8 cellular contexts compared by ENCODE assay signal in genomic region chr15:38817427-38818155, GRCh38.
DNase-seq lines count a peak whose midpoint lies in the region; ATAC-seq and TF ChIP-seq lines count a peak whose summit lies in the region.

No MANE protein-coding gene starts in this region.

- TF ChIP-seq EP300 in suprapubic skin (IDR thresholded peaks at IDR 0.05), result no peak

- TF ChIP-seq CTCF in Peyer's patch (IDR thresholded peaks at IDR 0.05) (peak; percentile 58 to 99 (median 97)), suprapubic skin (IDR thresholded peaks at IDR 0.05) (peak; percentile 95 to 98)

- H3K9me3 ChIP-seq in Peyer's patch (no peaks in the 10 kb centered on the region), suprapubic skin (no peaks in the 10 kb centered on the region)

- DNase-seq in DMS53 (lab: John Stamatoyannopoulos, UW) (peak; percentile 87), HK-2 (ENCODE audit: unreplicated experiment) (peak; percentile 93), Peyer's patch (peak; percentile 57 to 93 (median 91)), fibroblast of the conjunctiva (ENCODE audit: low read depth) (peak; percentile 32), occipital lobe (lab: John Stamatoyannopoulos, UW) (peak; percentile 53), suprapubic skin (ENCODE audit: low spot score in 2 of 2) (peak; percentile 87 to 89)
- peak; percentile 65 to 81 for DNase-seq in activated T-helper 1 cell treated with anti-CD3 and anti-CD28 coated beads, Interleukin-2, amount 50 U/mL, for 16 hours (ENCODE audit: low read depth in 1 of 2, low spot score in 1 of 2)

- H3K27ac ChIP-seq in Peyer's patch (no peak overlapping the region), suprapubic skin (no peak overlapping the region)

- ATAC-seq in GM21367 (IDR thresholded peaks at IDR 0.05; ENCODE audit: unreplicated experiment), result peak; percentile 97

- H3K4me1 ChIP-seq in Peyer's patch (no peaks in the 10 kb centered on the region), suprapubic skin (peaks cover 7% of the 10 kb centered on the region)

- H3K36me3 ChIP-seq in Peyer's patch (no peaks in the 10 kb centered on the region), suprapubic skin (no peaks in the 10 kb centered on the region)

- H3K27me3 ChIP-seq in Peyer's patch (no peaks in the 10 kb centered on the region), suprapubic skin (no peaks in the 10 kb centered on the region)

- no peak for TF ChIP-seq POLR2A in Peyer's patch (IDR thresholded peaks at IDR 0.05)
- TF ChIP-seq POLR2A in suprapubic skin (IDR thresholded peaks at IDR 0.05), result no peak

- WGBS in suprapubic skin, result 18% methylated on average over 12 of the region's 12 CpGs

- no peak overlapping the region for H3K4me3 ChIP-seq in Peyer's patch
- no peak overlapping the region for H3K4me3 ChIP-seq in suprapubic skin

Comparison
In these comparisons a context has a peak if more than half of its experiments do, and no peak if none do; other contexts are left out.
1. DNase-seq: peak in every context shown above with its lines; median percentile 93 in HK-2; 91 in Peyer's patch; 88 in suprapubic skin; 87 in DMS53; 73 in activated T-helper 1 cell treated with anti-CD3 and anti-CD28 coated beads, Interleukin-2, amount 50 U/mL, for 16 hours; 53 in occipital lobe; 32 in fibroblast of the conjunctiva.